In the genomic region with DNA sequence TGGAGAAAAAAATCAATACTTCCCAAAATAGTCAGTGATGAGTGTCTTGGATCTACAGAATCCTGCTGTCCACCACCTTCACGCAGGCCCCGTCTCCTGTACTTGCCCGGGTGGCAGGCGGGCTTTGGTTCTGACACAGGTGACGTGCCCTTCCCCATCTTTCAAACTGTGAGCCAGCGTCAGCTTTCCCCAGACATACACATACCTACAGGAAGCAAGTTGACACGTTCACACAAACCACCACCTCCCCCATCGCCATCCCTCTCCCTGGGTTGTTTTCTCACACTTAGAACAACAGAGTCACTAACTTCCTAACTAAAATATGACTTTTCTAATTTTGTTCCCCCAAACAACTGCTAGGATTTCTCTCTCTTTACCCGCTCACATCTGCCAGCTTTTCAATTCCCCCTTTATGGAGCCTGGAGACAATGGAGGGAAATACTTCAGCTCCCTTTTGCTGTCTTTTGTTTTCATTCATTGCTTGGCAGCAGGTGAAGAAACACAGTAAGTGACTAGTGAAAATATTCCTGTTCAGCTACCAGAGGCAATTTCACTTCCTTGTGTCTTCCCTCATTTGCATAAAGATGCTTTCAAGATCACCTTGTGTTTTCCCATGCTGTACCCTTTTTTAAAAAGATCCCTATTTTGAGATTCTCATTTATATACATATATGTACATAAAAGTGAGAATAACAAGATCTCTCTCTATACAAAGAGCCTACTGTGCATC, we compare ENCODE assay signal across 11 cellular contexts.
DNase-seq lines count a peak whose midpoint lies in the region; ATAC-seq and TF ChIP-seq lines count a peak whose summit lies in the region.
"Had no signal": no experiment of that assay in that cellular context is flagged by ENCODE, and none has a peak within 500 bp of the region (broad histone marks: within the 10 kb centered on the region; RNA-seq: fewer than 3 reads in every experiment).

No MANE protein-coding gene starts in this region.

- H3K4me1 Mint-ChIP-seq in activated T-helper 17 cell treated with anti-CD3 and anti-CD28 coated beads, Interleukin-2, amount 50 U/mL, for 72 hours, result peaks cover 21% of the 10 kb centered on the region

- peaks cover 12% of the 10 kb centered on the region for H3K4me1 ChIP-seq in effector memory CD4-positive, alpha-beta T cell (ENCODE audit: control insufficient read depth, insufficient read depth, low read length, poor library complexity, severe bottlenecking)
- H3K4me1 ChIP-seq: Caco-2 had no signal

- peak overlapping the region; percentile 79 for H3K27ac Mint-ChIP-seq in activated T-helper 17 cell treated with anti-CD3 and anti-CD28 coated beads, Interleukin-2, amount 50 U/mL, for 72 hours

- H3K9me3 Mint-ChIP-seq in activated T-helper 17 cell treated with anti-CD3 and anti-CD28 coated beads, Interleukin-2, amount 50 U/mL, for 72 hours, result no peaks in the 10 kb centered on the region

- no peaks in the 10 kb centered on the region for H3K27me3 ChIP-seq in effector memory CD4-positive, alpha-beta T cell (replicated peaks; ENCODE audit: control insufficient read depth, insufficient read depth, low read length, poor library complexity, severe bottlenecking)

- H3K4me3 ChIP-seq in GM12865 (ENCODE audit: low read depth, low read length), result no peak overlapping the region
- no peak overlapping the region for H3K4me3 ChIP-seq in effector memory CD4-positive, alpha-beta T cell (ENCODE audit: insufficient read depth, low read depth, low read length, poor library complexity, severe bottlenecking)

- peak overlapping the region; percentile 57 for H3K4me3 Mint-ChIP-seq in activated T-helper 17 cell treated with anti-CD3 and anti-CD28 coated beads, Interleukin-2, amount 50 U/mL, for 72 hours

- no peak overlapping the region for H3K27ac ChIP-seq in effector memory CD4-positive, alpha-beta T cell (ENCODE audit: insufficient read depth, low read length, poor library complexity, severe bottlenecking)

- H3K36me3 ChIP-seq in effector memory CD4-positive, alpha-beta T cell (ENCODE audit: control insufficient read depth, insufficient read depth, low read length), result peaks cover 16% of the 10 kb centered on the region

- peaks cover 13% of the 10 kb centered on the region for H3K36me3 Mint-ChIP-seq in activated T-helper 17 cell treated with anti-CD3 and anti-CD28 coated beads, Interleukin-2, amount 50 U/mL, for 72 hours (ENCODE audit: low read depth)

- no peaks in the 10 kb centered on the region for H3K27me3 Mint-ChIP-seq in activated T-helper 17 cell treated with anti-CD3 and anti-CD28 coated beads, Interleukin-2, amount 50 U/mL, for 72 hours

- peak; percentile 35 for DNase-seq in GM12865 (ENCODE audit: low read depth)
- DNase-seq in effector memory CD4-positive, alpha-beta T cell, result no peak
- DNase-seq in SW480 (ENCODE audit: low spot score), result no peak
- DNase-seq in GOT3 (lab: John Stamatoyannopoulos, UW), result no peak
- DNase-seq in medulla oblongata (ENCODE audit: extremely low spot score), result no peak
- DNase-seq: Caco-2, foreskin fibroblast, NCI-H1417 treated with DMSO at 0.1 percent for 48 hours had no signal

- no peaks in the 10 kb centered on the region for H3K9me3 ChIP-seq in effector memory CD4-positive, alpha-beta T cell (ENCODE audit: control insufficient read depth, low read length)
- H3K9me3 ChIP-seq: Caco-2 had no signal

- TF ChIP-seq CTCF in GM12865 (IDR thresholded peaks at IDR 0.05; ENCODE audit: insufficient read depth, low read depth, low read length, missing control alignments), result no peak

- ATAC-seq in GM19455 (IDR thresholded peaks at IDR 0.05; ENCODE audit: unreplicated experiment) (peak; percentile 65), HG03159 (IDR thresholded peaks at IDR 0.05; ENCODE audit: unreplicated experiment) (peak; percentile 52)
- peak; percentile 51 for ATAC-seq in activated T-helper 17 cell treated with anti-CD3 and anti-CD28 coated beads, Interleukin-2, amount 50 U/mL, for 72 hours (replicated peaks)
